In genomic region chr3:148077951-148078350, GRCh38 we compare ENCODE assay signal across 15 cellular contexts.
DNase-seq lines count a peak whose midpoint lies in the region; ATAC-seq, FAIRE-seq and TF ChIP-seq lines count a peak whose summit lies in the region.
"Had no signal": no experiment of that assay in that cellular context is flagged by ENCODE, and none has a peak within 500 bp of the region (broad histone marks: within the 10 kb centered on the region; RNA-seq: fewer than 3 reads in every experiment).

No MANE protein-coding gene starts in this region.

- peak overlapping the region; percentile 88 for H3K27ac Mint-ChIP-seq in neural progenitor cell
- H3K27ac Mint-ChIP-seq: CD8-positive, alpha-beta memory T cell; HFFc6 had no signal

- intact Hi-C loops in GM12878 (cut with micrococcal nuclease; ENCODE audit: unreplicated experiment) = loop anchor here (2.0 to 10.0 kb wide), 4 partner anchors 239 to 696 kb away; no protein-coding TSS in a partner anchor

- H4K20me1 ChIP-seq in Loucy (ENCODE audit: insufficient read depth, low read length, poor library complexity, severe bottlenecking) = no peaks in the 10 kb centered on the region
- no peaks in the 10 kb centered on the region for H4K20me1 ChIP-seq in GM12878 (ENCODE audit: control insufficient read depth, insufficient read depth)
- no peaks in the 10 kb centered on the region for H4K20me1 ChIP-seq in neural progenitor cell (ENCODE audit: low read depth)

- POLR2A ChIA-PET in GM12878 (lab: Charles Lee) = no interaction called here

- H3K36me3 ChIP-seq in Loucy (ENCODE audit: insufficient read depth, low read length) = no peaks in the 10 kb centered on the region
- H3K36me3 ChIP-seq in GM12878 (ENCODE audit: control insufficient read depth in 2 of 2, insufficient read depth in 2 of 2, low read length in 1 of 2) = no peaks in the 10 kb centered on the region
- no peaks in the 10 kb centered on the region for H3K36me3 ChIP-seq in neural progenitor cell
- no peaks in the 10 kb centered on the region for H3K36me3 ChIP-seq in effector memory CD4-positive, alpha-beta T cell (ENCODE audit: control insufficient read depth, insufficient read depth, low read length)

- peaks cover 4% of the 10 kb centered on the region for H3K36me3 Mint-ChIP-seq in neural progenitor cell
- H3K36me3 Mint-ChIP-seq: CD8-positive, alpha-beta memory T cell had no signal

- TF ChIP-seq POLR2A in GM12878 (IDR thresholded peaks at IDR 0.05; ENCODE audit: low read depth, low read length) = no peak

- ATAC-seq in GM12878 = peak; percentile 54; the same call in 2 of the 3 replicates

- H3K4me2 ChIP-seq in Loucy (ENCODE audit: low read depth, low read length, poor library complexity, severe bottlenecking) = no peak overlapping the region
- H3K4me2 ChIP-seq in GM12878 (ENCODE audit: control insufficient read depth, insufficient read depth) = no peak overlapping the region
- no peak overlapping the region for H3K4me2 ChIP-seq in neural progenitor cell
- H3K4me2 ChIP-seq: KMS-11 had no signal

- in situ Hi-C loops in GM12878 (cut with MboI) = no loop called here

- WGBS in GM12878 (ENCODE audit: insufficient coverage, insufficient replicate concordance, low lambda C conversion rate, missing lambda C conversion rate) = 3% methylated on average over 2 of the region's 2 CpGs

- FAIRE-seq in GM12878 (lab: Jason Lieb, UNC) = no peak
- FAIRE-seq: GM12892, H1 had no signal

- H3K9me2 ChIP-seq in Loucy (replicated peaks; ENCODE audit: low read depth, low read length) = no peaks in the 10 kb centered on the region

- H3K27ac ChIP-seq in GM12878 (ENCODE audit: control insufficient read depth, insufficient read depth) (no peak overlapping the region), neural progenitor cell (no peak overlapping the region)
- H3K27ac ChIP-seq in effector memory CD4-positive, alpha-beta T cell (ENCODE audit: insufficient read depth, low read length, poor library complexity, severe bottlenecking) = no peak overlapping the region
- H3K27ac ChIP-seq: KMS-11 had no signal

- H3K4me1 ChIP-seq in Loucy (ENCODE audit: insufficient read depth, low read length, poor library complexity, severe bottlenecking) (peaks cover 3% of the 10 kb centered on the region), GM12878 (ENCODE audit: control insufficient read depth, insufficient read depth, low read length) (no peaks in the 10 kb centered on the region), neural progenitor cell (peaks cover 12% of the 10 kb centered on the region)
- H3K4me1 ChIP-seq in effector memory CD4-positive, alpha-beta T cell (ENCODE audit: control insufficient read depth, insufficient read depth, low read length, poor library complexity, severe bottlenecking) = no peaks in the 10 kb centered on the region
- H3K4me1 ChIP-seq: Caco-2 had no signal

- no TSS peak for BruUV-seq in GM12878 (replicated peaks; lab: Mats Ljungman, UMichigan)

- H3F3A ChIP-seq in Loucy (ENCODE audit: low read depth) (no peaks in the 10 kb centered on the region), neural progenitor cell (ENCODE audit: low read depth) (peaks cover 13% of the 10 kb centered on the region)

- no peaks in the 10 kb centered on the region for H3K9me3 ChIP-seq in Loucy (ENCODE audit: insufficient read depth, low read depth, low read length)
- H3K9me3 ChIP-seq in GM12878 (replicated peaks; ENCODE audit: control insufficient read depth, insufficient read depth, low read length) = no peaks in the 10 kb centered on the region
- no peaks in the 10 kb centered on the region for H3K9me3 ChIP-seq in neural progenitor cell (ENCODE audit: low read depth)
- H3K9me3 ChIP-seq in effector memory CD4-positive, alpha-beta T cell (ENCODE audit: control insufficient read depth, low read length) = no peaks in the 10 kb centered on the region
- H3K9me3 ChIP-seq: Caco-2 had no signal

- SMC1A ChIA-PET in GM12878 (lab: Charles Lee; ENCODE audit: uncharacterized antibody, unreplicated experiment) = interaction anchor here (0.5 to 3.6 kb wide), 32 partner anchors 8 to 886 kb away, joined by 3 to 25 read pairs (median 3); no protein-coding TSS in a partner anchor

- H3K4me1 Mint-ChIP-seq in neural progenitor cell = peaks cover 85% of the 10 kb centered on the region
- H3K4me1 Mint-ChIP-seq: CD8-positive, alpha-beta memory T cell had no signal

- H3K4me3 ChIP-seq in Loucy (ENCODE audit: low read length, poor library complexity, severe bottlenecking) = no peak overlapping the region
- no peak overlapping the region for H3K4me3 ChIP-seq in GM12878
- no peak overlapping the region for H3K4me3 ChIP-seq in neural progenitor cell
- H3K4me3 ChIP-seq in effector memory CD4-positive, alpha-beta T cell (ENCODE audit: insufficient read depth, low read depth, low read length, poor library complexity, severe bottlenecking) = no peak overlapping the region

- H3K27me3 Mint-ChIP-seq in neural progenitor cell (ENCODE audit: insufficient read depth, low read depth) = no peaks in the 10 kb centered on the region
- H3K27me3 Mint-ChIP-seq: CD8-positive, alpha-beta memory T cell had no signal

- DNase-seq in DMS114 treated with DMSO at 0.1 percent for 48 hours (lab: John Stamatoyannopoulos, UW; ENCODE audit: unreplicated experiment) = peak; percentile 18
- no peak for DNase-seq in GM12878 (ENCODE audit: low read depth, low spot score)
- DNase-seq in neural progenitor cell (ENCODE audit: low spot score) = no peak
- no peak for DNase-seq in NCI-H2171 treated with DMSO at 0.1 percent for 48 hours (lab: John Stamatoyannopoulos, UW)
- no peak for DNase-seq in activated naive CD4-positive, alpha-beta T cell treated with Interleukin-2 at 50 U/mL for 16 hours
- DNase-seq in effector memory CD4-positive, alpha-beta T cell = no peak
- no peak for DNase-seq in GM20000 (ENCODE audit: low spot score)
- DNase-seq: Caco-2; CD8-positive, alpha-beta memory T cell; HCEC 1CT had no signal

- TF ChIP-seq RAD21 in GM12878 (IDR thresholded peaks at IDR 0.05; ENCODE audit: insufficient read depth, low read depth, low read length) = no peak

- H3K79me2 ChIP-seq in Loucy (ENCODE audit: insufficient read depth, low read length) (no peaks in the 10 kb centered on the region), GM12878 (ENCODE audit: control insufficient read depth, insufficient read depth, low read length) (no peaks in the 10 kb centered on the region), neural progenitor cell (ENCODE audit: low read depth) (no peaks in the 10 kb centered on the region)

- H3K27me3 ChIP-seq in Loucy (ENCODE audit: insufficient read depth, low read length, poor library complexity, severe bottlenecking) = no peaks in the 10 kb centered on the region
- no peaks in the 10 kb centered on the region for H3K27me3 ChIP-seq in GM12878 (replicated peaks in 1 of 2; ENCODE audit: control insufficient read depth in 2 of 2, insufficient read depth in 2 of 2, low read length in 1 of 2)
- no peaks in the 10 kb centered on the region for H3K27me3 ChIP-seq in neural progenitor cell
- no peaks in the 10 kb centered on the region for H3K27me3 ChIP-seq in effector memory CD4-positive, alpha-beta T cell (replicated peaks; ENCODE audit: control insufficient read depth, insufficient read depth, low read length, poor library complexity, severe bottlenecking)

- no peak for TF ChIP-seq EP300 in GM12878 (IDR thresholded peaks at IDR 0.05; ENCODE audit: borderline replicate concordance in 1 of 2, control insufficient read depth in 1 of 2, low read depth in 2 of 2, low read length in 2 of 2)

- H3K4me3 Mint-ChIP-seq in neural progenitor cell = peak overlapping the region; percentile 81
- H3K4me3 Mint-ChIP-seq: CD8-positive, alpha-beta memory T cell; HFFc6 had no signal

- H2AFZ ChIP-seq in Loucy (ENCODE audit: low read length) = peak overlapping the region; percentile 11; the same call in 1 of the 2 replicates
- no peak overlapping the region for H2AFZ ChIP-seq in GM12878 (ENCODE audit: control insufficient read depth, low read depth, low read length)
- no peak overlapping the region for H2AFZ ChIP-seq in neural progenitor cell (replicated peaks)

- H3K9ac ChIP-seq in Loucy (ENCODE audit: low read depth, low read length, poor library complexity, severe bottlenecking) (no peak overlapping the region), GM12878 (ENCODE audit: control insufficient read depth, insufficient read depth, low read length) (no peak overlapping the region), neural progenitor cell (no peak overlapping the region)
- H3K9ac ChIP-seq: KMS-11 had no signal

- H3K9me3 Mint-ChIP-seq in neural progenitor cell = no peaks in the 10 kb centered on the region
- H3K9me3 Mint-ChIP-seq: HFFc6 had no signal

- CTCF ChIA-PET in GM12878 (lab: Yijun Ruan, JAX) = interaction anchor here (0.7 to 5.1 kb wide), 39 partner anchors 8 to 716 kb away, joined by 3 to 47 read pairs (median 4); no protein-coding TSS in a partner anchor

- TF ChIP-seq CTCF in Loucy (conservative IDR thresholded peaks at IDR 0.05; ENCODE audit: low read length) (no peak), GM12878 (IDR thresholded peaks at IDR 0.05 in 2 of 3, conservative IDR thresholded peaks at IDR 0.05 in 1 of 3; ENCODE audit: control insufficient read depth in 2 of 3, extremely low read depth in 1 of 3, insufficient read depth in 1 of 3, low read depth in 3 of 3, low read length in 3 of 3) (no peak), neural progenitor cell (IDR thresholded peaks at IDR 0.05) (no peak), GM20000 (IDR thresholded peaks at IDR 0.05; ENCODE audit: extremely low read depth, missing control alignments) (no peak)

- RAD21 ChIA-PET in GM12878 (lab: Charles Lee; ENCODE audit: unreplicated experiment) = interaction anchor here (0.5 to 3.2 kb wide), 26 partner anchors 9 to 716 kb away, joined by 3 to 20 read pairs (median 4); no protein-coding TSS in a partner anchor
